8 cellular contexts compared by ENCODE assay signal in genomic region chr9:93132287-93132927, GRCh38. TPM values are rescaled to one million over a fixed set of nuclear protein-coding genes. Genes with fewer than 3 reads are reported as not detected.
DNase-seq lines count a peak whose midpoint lies in the region; ATAC-seq and TF ChIP-seq lines count a peak whose summit lies in the region.

No MANE protein-coding gene starts in this region.

- no peaks in the 10 kb centered on the region for H3K9me3 Mint-ChIP-seq in activated naive CD8-positive, alpha-beta T cell (ENCODE audit: low read depth)

- H3K9me3 ChIP-seq in left ventricle myocardium inferior (replicated peaks): no peaks in the 10 kb centered on the region

- peaks cover 59% of the 10 kb centered on the region for H3K4me1 Mint-ChIP-seq in activated naive CD8-positive, alpha-beta T cell (ENCODE audit: low read depth)

- no peak for TF ChIP-seq CTCF in left ventricle myocardium inferior (IDR thresholded peaks at IDR 0.05; ENCODE audit: borderline replicate concordance)

- DNase-seq in NCI-H1092 treated with DMSO at 0.1 percent for 48 hours (lab: John Stamatoyannopoulos, UW) (peak; percentile 31), NCI-H1092 (lab: John Stamatoyannopoulos, UW) (no peak), left ventricle myocardium inferior (peak; percentile 63), GM19238 (ENCODE audit: insufficient read length, low spot score) (no peak)

- H3K27me3 ChIP-seq in left ventricle myocardium inferior (ENCODE audit: low read depth) (no peaks in the 10 kb centered on the region), rectal smooth muscle tissue (ENCODE audit: control insufficient read depth, insufficient read depth, low read length) (no peaks in the 10 kb centered on the region)

- H3K27ac ChIP-seq in left ventricle myocardium inferior (replicated peaks) (peak overlapping the region; percentile 93), rectal smooth muscle tissue (ENCODE audit: low read depth, low read length) (peak overlapping the region; percentile 96)

- no peaks in the 10 kb centered on the region for H3K36me3 ChIP-seq in left ventricle myocardium inferior
- H3K36me3 ChIP-seq in rectal smooth muscle tissue (ENCODE audit: control insufficient read depth, insufficient read depth, low read length): no peaks in the 10 kb centered on the region

- no peaks in the 10 kb centered on the region for H3K27me3 Mint-ChIP-seq in activated naive CD8-positive, alpha-beta T cell

- peak overlapping the region; percentile 92 for H3K4me3 Mint-ChIP-seq in activated naive CD8-positive, alpha-beta T cell

- H3K27ac Mint-ChIP-seq in activated naive CD8-positive, alpha-beta T cell: peak overlapping the region; percentile 92

- intact Hi-C loops in left ventricle myocardium inferior (cut with micrococcal nuclease): no loop called here

- H3K4me1 ChIP-seq in left ventricle myocardium inferior (peaks cover 81% of the 10 kb centered on the region), rectal smooth muscle tissue (ENCODE audit: control insufficient read depth, insufficient read depth, low read length) (peaks cover 62% of the 10 kb centered on the region)

- peak overlapping the region; percentile 87 for H3K9ac ChIP-seq in rectal smooth muscle tissue (ENCODE audit: low read length)

- no peaks in the 10 kb centered on the region for H3K36me3 Mint-ChIP-seq in activated naive CD8-positive, alpha-beta T cell

- peak overlapping the region; percentile 87 for H3K4me3 ChIP-seq in left ventricle myocardium inferior
- peak overlapping the region; percentile 70 for H3K4me3 ChIP-seq in rectal smooth muscle tissue (ENCODE audit: low read length)

- no peak for ATAC-seq in HG03457 (IDR thresholded peaks at IDR 0.05; ENCODE audit: unreplicated experiment)
- ATAC-seq in GM18502 (IDR thresholded peaks at IDR 0.05; ENCODE audit: poor library complexity, unreplicated experiment): no peak

RNA-seq across cellular contexts. Expression of gene NINJ1, which starts 1.6 kb away (rescaled TPM):
- 53.7 TPM for total RNA-seq in left ventricle myocardium inferior

RNA-seq across cellular contexts. Expression of gene CARD19, which starts 36.4 kb away (rescaled TPM):
- 35.8 TPM for total RNA-seq in left ventricle myocardium inferior

RNA-seq across cellular contexts. Expression of gene WNK2, which starts 51.5 kb away (rescaled TPM):
- total RNA-seq in left ventricle myocardium inferior: 218 TPM

Comparison
In these comparisons a context has a peak if more than half of its experiments do, and no peak if none do; other contexts are left out.
1. DNase-seq: peak in NCI-H1092 treated with DMSO at 0.1 percent for 48 hours (single experiment) and left ventricle myocardium inferior (single experiment); none in NCI-H1092 (single experiment) and GM19238 (single experiment).